ENCODE assay signal across 1 cellular context in the genomic region with DNA sequence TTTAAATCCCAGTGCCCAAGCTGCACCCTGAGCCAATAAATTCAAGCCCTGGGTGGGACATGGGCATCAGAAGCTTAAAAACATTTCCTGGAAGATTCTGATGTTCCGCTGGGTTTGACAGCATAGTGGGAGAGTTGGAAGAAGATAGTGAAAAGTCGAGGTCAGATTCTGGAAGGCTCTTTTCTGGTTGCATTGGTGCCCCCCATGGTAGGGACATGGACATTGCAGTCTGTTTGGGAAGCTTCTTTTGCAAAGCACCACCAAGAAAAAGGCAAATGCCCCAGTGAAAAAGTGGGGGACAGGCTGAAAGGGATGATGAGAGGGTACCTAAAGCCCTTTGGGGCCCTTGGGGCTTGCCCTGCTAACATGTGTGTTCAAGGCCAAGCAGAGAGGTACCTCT.
TF ChIP-seq lines count a peak whose summit lies in the region.

No MANE protein-coding gene starts in this region.

TF ChIP-seq in GM23338, 12 proteins besides CTCF, POLR2A, EP300 and RAD21 (continued from another document):
- TF ChIP-seq, protein P1, sequence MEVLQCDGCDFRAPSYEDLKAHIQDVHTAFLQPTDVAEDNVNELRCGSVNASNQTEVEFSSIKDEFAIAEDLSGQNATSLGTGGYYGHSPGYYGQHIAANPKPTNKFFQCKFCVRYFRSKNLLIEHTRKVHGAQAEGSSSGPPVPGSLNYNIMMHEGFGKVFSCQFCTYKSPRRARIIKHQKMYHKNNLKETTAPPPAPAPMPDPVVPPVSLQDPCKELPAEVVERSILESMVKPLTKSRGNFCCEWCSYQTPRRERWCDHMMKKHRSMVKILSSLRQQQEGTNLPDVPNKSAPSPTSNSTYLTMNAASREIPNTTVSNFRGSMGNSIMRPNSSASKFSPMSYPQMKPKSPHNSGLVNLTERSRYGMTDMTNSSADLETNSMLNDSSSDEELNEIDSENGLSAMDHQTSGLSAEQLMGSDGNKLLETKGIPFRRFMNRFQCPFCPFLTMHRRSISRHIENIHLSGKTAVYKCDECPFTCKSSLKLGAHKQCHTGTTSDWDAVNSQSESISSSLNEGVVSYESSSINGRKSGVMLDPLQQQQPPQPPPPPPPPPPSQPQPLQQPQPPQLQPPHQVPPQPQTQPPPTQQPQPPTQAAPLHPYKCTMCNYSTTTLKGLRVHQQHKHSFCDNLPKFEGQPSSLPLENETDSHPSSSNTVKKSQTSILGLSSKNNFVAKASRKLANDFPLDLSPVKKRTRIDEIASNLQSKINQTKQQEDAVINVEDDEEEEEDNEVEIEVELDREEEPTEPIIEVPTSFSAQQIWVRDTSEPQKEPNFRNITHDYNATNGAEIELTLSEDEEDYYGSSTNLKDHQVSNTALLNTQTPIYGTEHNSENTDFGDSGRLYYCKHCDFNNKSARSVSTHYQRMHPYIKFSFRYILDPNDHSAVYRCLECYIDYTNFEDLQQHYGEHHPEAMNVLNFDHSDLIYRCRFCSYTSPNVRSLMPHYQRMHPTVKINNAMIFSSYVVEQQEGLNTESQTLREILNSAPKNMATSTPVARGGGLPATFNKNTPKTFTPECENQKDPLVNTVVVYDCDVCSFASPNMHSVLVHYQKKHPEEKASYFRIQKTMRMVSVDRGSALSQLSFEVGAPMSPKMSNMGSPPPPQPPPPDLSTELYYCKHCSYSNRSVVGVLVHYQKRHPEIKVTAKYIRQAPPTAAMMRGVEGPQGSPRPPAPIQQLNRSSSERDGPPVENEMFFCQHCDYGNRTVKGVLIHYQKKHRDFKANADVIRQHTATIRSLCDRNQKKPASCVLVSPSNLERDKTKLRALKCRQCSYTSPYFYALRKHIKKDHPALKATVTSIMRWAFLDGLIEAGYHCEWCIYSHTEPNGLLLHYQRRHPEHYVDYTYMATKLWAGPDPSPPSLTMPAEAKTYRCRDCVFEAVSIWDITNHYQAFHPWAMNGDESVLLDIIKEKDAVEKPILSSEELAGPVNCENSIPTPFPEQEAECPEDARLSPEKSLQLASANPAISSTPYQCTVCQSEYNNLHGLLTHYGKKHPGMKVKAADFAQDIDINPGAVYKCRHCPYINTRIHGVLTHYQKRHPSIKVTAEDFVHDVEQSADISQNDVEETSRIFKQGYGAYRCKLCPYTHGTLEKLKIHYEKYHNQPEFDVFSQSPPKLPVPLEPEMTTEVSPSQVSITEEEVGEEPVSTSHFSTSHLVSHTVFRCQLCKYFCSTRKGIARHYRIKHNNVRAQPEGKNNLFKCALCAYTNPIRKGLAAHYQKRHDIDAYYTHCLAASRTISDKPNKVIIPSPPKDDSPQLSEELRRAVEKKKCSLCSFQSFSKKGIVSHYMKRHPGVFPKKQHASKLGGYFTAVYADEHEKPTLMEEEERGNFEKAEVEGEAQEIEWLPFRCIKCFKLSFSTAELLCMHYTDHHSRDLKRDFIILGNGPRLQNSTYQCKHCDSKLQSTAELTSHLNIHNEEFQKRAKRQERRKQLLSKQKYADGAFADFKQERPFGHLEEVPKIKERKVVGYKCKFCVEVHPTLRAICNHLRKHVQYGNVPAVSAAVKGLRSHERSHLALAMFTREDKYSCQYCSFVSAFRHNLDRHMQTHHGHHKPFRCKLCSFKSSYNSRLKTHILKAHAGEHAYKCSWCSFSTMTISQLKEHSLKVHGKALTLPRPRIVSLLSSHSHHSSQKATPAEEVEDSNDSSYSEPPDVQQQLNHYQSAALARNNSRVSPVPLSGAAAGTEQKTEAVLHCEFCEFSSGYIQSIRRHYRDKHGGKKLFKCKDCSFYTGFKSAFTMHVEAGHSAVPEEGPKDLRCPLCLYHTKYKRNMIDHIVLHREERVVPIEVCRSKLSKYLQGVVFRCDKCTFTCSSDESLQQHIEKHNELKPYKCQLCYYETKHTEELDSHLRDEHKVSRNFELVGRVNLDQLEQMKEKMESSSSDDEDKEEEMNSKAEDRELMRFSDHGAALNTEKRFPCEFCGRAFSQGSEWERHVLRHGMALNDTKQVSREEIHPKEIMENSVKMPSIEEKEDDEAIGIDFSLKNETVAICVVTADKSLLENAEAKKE (CRISPR knock-in tag; IDR thresholded peaks at IDR 0.05), result no peak
- TF ChIP-seq JUNB (IDR thresholded peaks at IDR 0.05; ENCODE audit: unreplicated experiment), result no peak
- TF ChIP-seq ZNF114 (CRISPR knock-in tag; IDR thresholded peaks at IDR 0.05), result no peak
